In the genomic region with DNA sequence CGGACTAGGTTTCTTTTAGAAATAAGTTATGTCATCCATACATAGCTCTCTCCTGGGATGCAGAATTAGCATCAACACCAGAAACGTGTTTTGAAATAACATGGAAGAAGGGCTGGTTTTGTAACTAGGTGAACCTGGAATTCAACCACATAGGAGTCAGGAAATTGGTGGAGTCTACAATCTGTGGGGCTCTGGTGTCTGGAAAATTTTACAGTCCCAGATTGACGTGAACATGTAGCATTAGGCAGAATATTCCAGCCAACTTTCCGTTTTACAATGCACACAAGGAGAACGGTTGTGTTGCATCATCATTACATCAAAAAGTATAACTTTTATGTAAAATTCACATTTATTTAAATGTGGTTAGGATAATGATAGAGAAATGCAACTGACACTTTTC, we compare ENCODE assay signal across 8 cellular contexts. TPM values are rescaled to one million over a fixed set of nuclear protein-coding genes. Genes with fewer than 3 reads are reported as not detected.
A peak's percentile ranks its signal among the peaks of the same experiment; 100 is the strongest.
DNase-seq lines count a peak whose midpoint lies in the region; TF ChIP-seq lines count a peak whose summit lies in the region.

No MANE protein-coding gene starts in this region.

- no peaks in the 10 kb centered on the region for H3K9me3 ChIP-seq in vagina

- no peak for TF ChIP-seq CTCF in KMS-11 (conservative IDR thresholded peaks at IDR 0.05; ENCODE audit: low read depth, low read length)
- TF ChIP-seq CTCF in nephron progenitor cell (IDR thresholded peaks at IDR 0.05), result no peak
- TF ChIP-seq CTCF in GM13976 (IDR thresholded peaks at IDR 0.05; ENCODE audit: borderline replicate concordance, control extremely low read depth, extremely low read depth, insufficient read depth, missing control alignments), result no peak
- no peak for TF ChIP-seq CTCF in vagina (IDR thresholded peaks at IDR 0.05)

- H3K79me2 ChIP-seq in KMS-11 (ENCODE audit: insufficient read depth, low read depth), result peaks cover 63% of the 10 kb centered on the region

- H3K9me3 Mint-ChIP-seq in activated T-helper 2 cell treated with anti-CD3 and anti-CD28 coated beads, Interferon-gamma antibody, Interleukin-2, Interleukin-4, amounts not matched to agents 10 μg/mL and 5 μg/mL and 100 μg/mL, durations not matched to agents 14 hours and 24 hours and 36 hours, result no peaks in the 10 kb centered on the region
- no peaks in the 10 kb centered on the region for H3K9me3 Mint-ChIP-seq in nephron progenitor cell

- H3K4me3 Mint-ChIP-seq in activated T-helper 2 cell treated with anti-CD3 and anti-CD28 coated beads, Interferon-gamma antibody, Interleukin-2, Interleukin-4, amounts not matched to agents 10 μg/mL and 5 μg/mL and 100 μg/mL, durations not matched to agents 14 hours and 24 hours and 36 hours (ENCODE audit: low read depth), result peak overlapping the region; percentile 95
- peak overlapping the region; percentile 93 for H3K4me3 Mint-ChIP-seq in nephron progenitor cell

- intact Hi-C loops in activated T-helper 2 cell treated with anti-CD3 and anti-CD28 coated beads, Interferon-gamma antibody, Interleukin-2, Interleukin-4, amounts not matched to agents 10 μg/mL and 5 μg/mL and 100 μg/mL, durations not matched to agents 14 hours and 24 hours and 36 hours (cut with micrococcal nuclease), result loop anchor here (5.0 to 10.0 kb wide), 5 partner anchors 331 to 898 kb away; partner anchors contain the start of genes CGAS, EEF1A1 and KHDC1
- intact Hi-C loops in vagina (cut with DNase I), result no loop called here

- H3K4me3 ChIP-seq in KMS-11 (IDR thresholded peaks at IDR 0.05; ENCODE audit: insufficient read depth, low read depth, low read length) (no peak overlapping the region), vagina (no peak overlapping the region)

- peaks cover 30% of the 10 kb centered on the region for H3K36me3 Mint-ChIP-seq in activated T-helper 2 cell treated with anti-CD3 and anti-CD28 coated beads, Interferon-gamma antibody, Interleukin-2, Interleukin-4, amounts not matched to agents 10 μg/mL and 5 μg/mL and 100 μg/mL, durations not matched to agents 14 hours and 24 hours and 36 hours (ENCODE audit: low read depth)
- H3K36me3 Mint-ChIP-seq in nephron progenitor cell (ENCODE audit: low read depth), result no peaks in the 10 kb centered on the region

- H3K36me3 ChIP-seq in KMS-11 (ENCODE audit: insufficient read depth) (no peaks in the 10 kb centered on the region), vagina (no peaks in the 10 kb centered on the region)

- no peak overlapping the region for H2AFZ ChIP-seq in KMS-11 (ENCODE audit: low read depth)

- in situ Hi-C loops in GM13976 (cut with MboI; ENCODE audit: low sequenced_read_pairs, unreplicated experiment), result no loop called here

- H3K27ac ChIP-seq in KMS-11, result peak overlapping the region; percentile 96
- H3K27ac ChIP-seq in vagina, result no peak overlapping the region

- peaks cover 48% of the 10 kb centered on the region for H3K4me1 ChIP-seq in KMS-11 (ENCODE audit: low read depth, poor library complexity, severe bottlenecking)
- peaks cover 37% of the 10 kb centered on the region for H3K4me1 ChIP-seq in vagina

- H4K20me1 ChIP-seq in KMS-11 (ENCODE audit: insufficient read depth), result no peaks in the 10 kb centered on the region

- peak overlapping the region; percentile 97; the same call in 1 of the 2 replicates for H3K9ac ChIP-seq in KMS-11

- peak; percentile 40 for DNase-seq in DMS53 (lab: John Stamatoyannopoulos, UW)
- no peak for DNase-seq in DMS53 treated with DMSO at 0.1 percent for 48 hours (lab: John Stamatoyannopoulos, UW; ENCODE audit: unreplicated experiment)
- no peak for DNase-seq in activated T-helper 2 cell treated with anti-CD3 and anti-CD28 coated beads, Interferon-gamma antibody, Interleukin-2, Interleukin-4, amounts not matched to agents 10 μg/mL and 5 μg/mL and 100 μg/mL, durations not matched to agents 14 hours and 24 hours and 36 hours (ENCODE audit: low spot score)
- no peak for DNase-seq in nephron progenitor cell
- no peak for DNase-seq in NCI-H146 treated with DMSO at 0.1 percent for 48 hours (lab: John Stamatoyannopoulos, UW; ENCODE audit: unreplicated experiment)
- no peak for DNase-seq in GM13976 (ENCODE audit: low spot score)
- DNase-seq in vagina (ENCODE audit: extremely low spot score in 2 of 2), result no peak

- peaks cover 61% of the 10 kb centered on the region for H3K4me1 Mint-ChIP-seq in activated T-helper 2 cell treated with anti-CD3 and anti-CD28 coated beads, Interferon-gamma antibody, Interleukin-2, Interleukin-4, amounts not matched to agents 10 μg/mL and 5 μg/mL and 100 μg/mL, durations not matched to agents 14 hours and 24 hours and 36 hours (ENCODE audit: low read depth)
- H3K4me1 Mint-ChIP-seq in nephron progenitor cell, result peaks cover 30% of the 10 kb centered on the region

- no peaks in the 10 kb centered on the region for H3K27me3 Mint-ChIP-seq in activated T-helper 2 cell treated with anti-CD3 and anti-CD28 coated beads, Interferon-gamma antibody, Interleukin-2, Interleukin-4, amounts not matched to agents 10 μg/mL and 5 μg/mL and 100 μg/mL, durations not matched to agents 14 hours and 24 hours and 36 hours (ENCODE audit: low read depth)
- H3K27me3 Mint-ChIP-seq in nephron progenitor cell (ENCODE audit: low read depth, poor library complexity), result peaks cover 40% of the 10 kb centered on the region

- H3K27me3 ChIP-seq in KMS-11 (ENCODE audit: insufficient read depth, low read depth) (no peaks in the 10 kb centered on the region), vagina (no peaks in the 10 kb centered on the region)

- H3K4me2 ChIP-seq in KMS-11, result peak overlapping the region; percentile 85

- H3K27ac Mint-ChIP-seq in activated T-helper 2 cell treated with anti-CD3 and anti-CD28 coated beads, Interferon-gamma antibody, Interleukin-2, Interleukin-4, amounts not matched to agents 10 μg/mL and 5 μg/mL and 100 μg/mL, durations not matched to agents 14 hours and 24 hours and 36 hours, result peak overlapping the region; percentile 96
- H3K27ac Mint-ChIP-seq in nephron progenitor cell, result no peak overlapping the region

- no peak for TF ChIP-seq POLR2A in vagina (IDR thresholded peaks at IDR 0.05)

RNA-seq across cellular contexts. Expression of gene KCNQ5, which starts 1.9 kb away (rescaled TPM):
- 15.3 and 18.8 TPM in 2 replicates for total RNA-seq in activated T-helper 2 cell treated with anti-CD3 and anti-CD28 coated beads, Interferon-gamma antibody, Interleukin-2, Interleukin-4, amounts not matched to agents 10 μg/mL and 5 μg/mL and 100 μg/mL, durations not matched to agents 14 hours and 24 hours and 36 hours
- total RNA-seq in vagina, result 3.9 TPM
